Comparison of ENCODE assay signal across 10 cellular contexts in genomic region chr19:56748443-56748842, GRCh38.
DNase-seq lines count a peak whose midpoint lies in the region; ATAC-seq and TF ChIP-seq lines count a peak whose summit lies in the region.
"Had no signal": no experiment of that assay in that cellular context is flagged by ENCODE, and none has a peak within 500 bp of the region (broad histone marks: within the 10 kb centered on the region; RNA-seq: fewer than 3 reads in every experiment).

No MANE protein-coding gene starts in this region.

- CTCF ChIA-PET in PC-9 (lab: Charles Lee): no interaction called here

- H3K27me3 Mint-ChIP-seq in H9 (ENCODE audit: low read depth): peaks cover 8% of the 10 kb centered on the region
- H3K27me3 Mint-ChIP-seq: T-helper 17 cell had no signal

- H3K4me1 ChIP-seq in H9 (ENCODE audit: insufficient read depth, low read length) (no peaks in the 10 kb centered on the region), PC-9 (replicated peaks; ENCODE audit: insufficient read depth) (no peaks in the 10 kb centered on the region)

- no peak overlapping the region for H3K4me3 Mint-ChIP-seq in H9
- H3K4me3 Mint-ChIP-seq: naive B cell, T-helper 17 cell had no signal

- H4K5ac ChIP-seq in H9 (ENCODE audit: insufficient read length, low read depth, low read length): no peak overlapping the region

- no peak overlapping the region for H4K8ac ChIP-seq in H9 (replicated peaks; ENCODE audit: insufficient read length, low read depth, low read length)

- no peaks in the 10 kb centered on the region for H3K23me2 ChIP-seq in H9 (ENCODE audit: insufficient read length, low read depth, low read length, poor library complexity, severe bottlenecking)

- no peaks in the 10 kb centered on the region for H3K79me2 ChIP-seq in H9 (ENCODE audit: insufficient read depth, low read length)
- no peaks in the 10 kb centered on the region for H3K79me2 ChIP-seq in PC-9 (ENCODE audit: low read depth)

- DNase-seq in H9 (no peak), PC-9 (peak in 1 of 2 experiments; percentile 51), fibroblast of villous mesenchyme (ENCODE audit: low read depth) (peak; percentile 6), retina (peak; percentile 69), occipital lobe (lab: John Stamatoyannopoulos, UW) (no peak)
- DNase-seq: naive B cell, T-helper 17 cell had no signal

- H3K56ac ChIP-seq in H9 (ENCODE audit: insufficient read length, low read depth, low read length): no peak overlapping the region

- peaks cover 79 to 86% of the 10 kb centered on the region in 2 experiments for H3K9me3 Mint-ChIP-seq in H9

- H3K4ac ChIP-seq in H9 (ENCODE audit: low read depth, low read length): no peak overlapping the region

- no peak overlapping the region for H2BK5ac ChIP-seq in H9 (ENCODE audit: insufficient read length, low read length)

- no peaks in the 10 kb centered on the region for H3F3A ChIP-seq in PC-9 (ENCODE audit: insufficient read depth, low read depth)

- H4K91ac ChIP-seq in H9 (ENCODE audit: insufficient read length, low read depth, low read length): no peak overlapping the region

- no peaks in the 10 kb centered on the region for H3K9me2 ChIP-seq in PC-9 (ENCODE audit: insufficient read depth)

- ATAC-seq in GM19397 (IDR thresholded peaks at IDR 0.05; ENCODE audit: unreplicated experiment) (no peak), HG03457 (IDR thresholded peaks at IDR 0.05; ENCODE audit: unreplicated experiment) (no peak), HG03159 (IDR thresholded peaks at IDR 0.05; ENCODE audit: unreplicated experiment) (no peak)
- ATAC-seq: T-helper 17 cell had no signal

- H4K20me1 ChIP-seq in H9 (ENCODE audit: control insufficient read depth, insufficient read depth, insufficient read length) (no peaks in the 10 kb centered on the region), PC-9 (ENCODE audit: insufficient read depth) (no peaks in the 10 kb centered on the region)

- H3K27me3 ChIP-seq in H9 (ENCODE audit: insufficient read depth, low read length): no peaks in the 10 kb centered on the region
- H3K27me3 ChIP-seq in PC-9 (ENCODE audit: insufficient read depth, low read depth): peaks cover 5% of the 10 kb centered on the region; the same call in 1 of the 2 replicates

- no peak overlapping the region for H2AK5ac ChIP-seq in H9 (ENCODE audit: insufficient read length, low read length)

- peaks cover 47% of the 10 kb centered on the region for H3K9me3 ChIP-seq in H9 (ENCODE audit: control insufficient read depth, low read depth, low read length)
- no peaks in the 10 kb centered on the region for H3K9me3 ChIP-seq in PC-9 (ENCODE audit: insufficient read depth, low read depth)

- H3K14ac ChIP-seq in H9 (ENCODE audit: insufficient read depth, low read length): no peak overlapping the region

- H3K9ac ChIP-seq in H9 (ENCODE audit: extremely low read depth, insufficient read length, low read length): no peak overlapping the region

- H2BK12ac ChIP-seq in H9 (ENCODE audit: insufficient read length, low read depth, low read length): no peak overlapping the region

- no CpG with 5 or more reads among the region's 5 CpGs for WGBS in H9 (ENCODE audit: extremely low coverage, insufficient read length, low lambda C conversion rate)

- H2AFZ ChIP-seq in H9 (ENCODE audit: low read length): no peak overlapping the region
- no peak overlapping the region for H2AFZ ChIP-seq in PC-9

- no peak overlapping the region for H2BK120ac ChIP-seq in H9 (ENCODE audit: low read depth, low read length, poor library complexity, severe bottlenecking)

- intact Hi-C loops in PC-9 (cut with micrococcal nuclease; ENCODE audit: unreplicated experiment): loop anchor here (2.0 kb wide), 1 partner anchor 1406 kb away; no protein-coding TSS in a partner anchor

- TF ChIP-seq CTCF in H9 (conservative IDR thresholded peaks at IDR 0.05): peak; percentile 43
- TF ChIP-seq CTCF in PC-9 (conservative IDR thresholded peaks at IDR 0.05): peak; percentile 67
- peak; percentile 20 for TF ChIP-seq CTCF in fibroblast of villous mesenchyme (IDR thresholded peaks at IDR 0.05; ENCODE audit: insufficient read depth, low read depth, low read length)

- no peak overlapping the region for H3K27ac Mint-ChIP-seq in H9
- H3K27ac Mint-ChIP-seq: naive B cell, T-helper 17 cell had no signal

- H3K23ac ChIP-seq in H9 (ENCODE audit: insufficient read length, low read depth, low read length): no peak overlapping the region

- no peak overlapping the region for H2BK15ac ChIP-seq in H9 (ENCODE audit: low read depth, low read length)

- no peak overlapping the region for H3T11ph ChIP-seq in H9 (ENCODE audit: low read length)

- H3K4me3 ChIP-seq in PC-9 (no peak overlapping the region), fibroblast of villous mesenchyme (ENCODE audit: low read depth, low read length) (no peak overlapping the region)

- no peak overlapping the region for H3K18ac ChIP-seq in H9 (ENCODE audit: insufficient read length, low read depth, low read length)

- no peak overlapping the region for H2BK20ac ChIP-seq in H9 (ENCODE audit: low read depth, low read length, poor library complexity, severe bottlenecking)

- peaks cover 21 to 44% (median 27%) of the 10 kb centered on the region in 3 experiments for H3K36me3 Mint-ChIP-seq in H9 (ENCODE audit: insufficient read depth in 1 of 3, low read depth in 3 of 3)

- no peaks in the 10 kb centered on the region for H3K79me1 ChIP-seq in H9 (ENCODE audit: insufficient read depth, low read depth, low read length, poor library complexity, severe bottlenecking)

- no TSS peak for BruUV-seq in PC-9 (replicated peaks; lab: Mats Ljungman, UMichigan)

- H3K4me2 ChIP-seq in H9 (ENCODE audit: insufficient read depth, insufficient read length, low read length) (no peak overlapping the region), PC-9 (no peak overlapping the region)

- no peaks in the 10 kb centered on the region for H3K36me3 ChIP-seq in PC-9 (ENCODE audit: low read depth)

- H3K4me1 Mint-ChIP-seq in H9: no peaks in the 10 kb centered on the region
- H3K4me1 Mint-ChIP-seq: naive B cell, T-helper 17 cell had no signal

- POLR2A ChIA-PET in PC-9 (lab: Charles Lee; ENCODE audit: unreplicated experiment): no interaction called here

- H3K27ac ChIP-seq in H9 (ENCODE audit: insufficient read length, low read depth, low read length) (no peak overlapping the region), PC-9 (no peak overlapping the region)

Comparison
In these comparisons a context has a peak if more than half of its experiments do, and no peak if none do; other contexts are left out.
1. DNase-seq: peak in fibroblast of villous mesenchyme (single experiment) and retina (single experiment); none in H9 (single experiment) and occipital lobe (single experiment).
2. Peak in every context shown above with its lines, with median percentiles within 50 percentile points of each other: CTCF ChIP-seq.